ENCODE assay signal across 1 cellular context in the genomic region with DNA sequence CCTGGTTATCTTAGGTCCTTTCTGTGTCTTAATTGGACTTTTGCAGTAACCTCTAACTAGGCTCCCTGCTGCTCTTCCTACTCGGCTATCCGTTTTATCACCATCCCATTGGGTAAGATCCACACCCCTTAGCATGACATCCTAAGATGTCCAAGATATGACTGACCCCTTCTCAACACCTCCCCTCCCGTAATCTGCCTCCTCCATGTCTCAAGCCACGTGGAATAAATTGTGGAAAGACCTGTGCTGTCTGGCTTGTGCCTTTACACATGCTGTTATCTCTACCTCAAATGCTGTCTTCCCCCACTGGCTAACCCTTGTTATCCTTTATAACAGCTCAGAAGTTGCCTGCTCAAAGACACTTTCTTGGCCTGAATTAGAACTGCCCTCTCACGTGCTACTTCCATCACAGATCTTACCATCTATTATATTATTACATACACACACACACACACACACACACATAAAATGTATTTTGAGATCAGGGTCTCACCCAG.
A peak's percentile ranks its signal among the peaks of the same experiment; 100 is the strongest.
TF ChIP-seq lines count a peak whose summit lies in the region.

No MANE protein-coding gene starts in this region.

TF ChIP-seq in K562, 482 proteins besides CTCF, POLR2A, EP300 and RAD21 (continued from another document and continues in another):
- TF ChIP-seq, protein P1, sequence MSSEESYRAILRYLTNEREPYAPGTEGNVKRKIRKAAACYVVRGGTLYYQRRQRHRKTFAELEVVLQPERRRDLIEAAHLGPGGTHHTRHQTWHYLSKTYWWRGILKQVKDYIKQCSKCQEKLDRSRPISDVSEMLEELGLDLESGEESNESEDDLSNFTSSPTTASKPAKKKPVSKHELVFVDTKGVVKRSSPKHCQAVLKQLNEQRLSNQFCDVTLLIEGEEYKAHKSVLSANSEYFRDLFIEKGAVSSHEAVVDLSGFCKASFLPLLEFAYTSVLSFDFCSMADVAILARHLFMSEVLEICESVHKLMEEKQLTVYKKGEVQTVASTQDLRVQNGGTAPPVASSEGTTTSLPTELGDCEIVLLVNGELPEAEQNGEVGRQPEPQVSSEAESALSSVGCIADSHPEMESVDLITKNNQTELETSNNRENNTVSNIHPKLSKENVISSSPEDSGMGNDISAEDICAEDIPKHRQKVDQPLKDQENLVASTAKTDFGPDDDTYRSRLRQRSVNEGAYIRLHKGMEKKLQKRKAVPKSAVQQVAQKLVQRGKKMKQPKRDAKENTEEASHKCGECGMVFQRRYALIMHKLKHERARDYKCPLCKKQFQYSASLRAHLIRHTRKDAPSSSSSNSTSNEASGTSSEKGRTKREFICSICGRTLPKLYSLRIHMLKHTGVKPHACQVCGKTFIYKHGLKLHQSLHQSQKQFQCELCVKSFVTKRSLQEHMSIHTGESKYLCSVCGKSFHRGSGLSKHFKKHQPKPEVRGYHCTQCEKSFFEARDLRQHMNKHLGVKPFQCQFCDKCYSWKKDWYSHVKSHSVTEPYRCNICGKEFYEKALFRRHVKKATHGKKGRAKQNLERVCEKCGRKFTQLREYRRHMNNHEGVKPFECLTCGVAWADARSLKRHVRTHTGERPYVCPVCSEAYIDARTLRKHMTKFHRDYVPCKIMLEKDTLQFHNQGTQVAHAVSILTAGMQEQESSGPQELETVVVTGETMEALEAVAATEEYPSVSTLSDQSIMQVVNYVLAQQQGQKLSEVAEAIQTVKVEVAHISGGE (CRISPR knock-in tag; IDR thresholded peaks at IDR 0.05), result peak in 1 of 3 experiments; percentile 44; a peak in 2 of 6 replicates
- TF ChIP-seq, protein P2, sequence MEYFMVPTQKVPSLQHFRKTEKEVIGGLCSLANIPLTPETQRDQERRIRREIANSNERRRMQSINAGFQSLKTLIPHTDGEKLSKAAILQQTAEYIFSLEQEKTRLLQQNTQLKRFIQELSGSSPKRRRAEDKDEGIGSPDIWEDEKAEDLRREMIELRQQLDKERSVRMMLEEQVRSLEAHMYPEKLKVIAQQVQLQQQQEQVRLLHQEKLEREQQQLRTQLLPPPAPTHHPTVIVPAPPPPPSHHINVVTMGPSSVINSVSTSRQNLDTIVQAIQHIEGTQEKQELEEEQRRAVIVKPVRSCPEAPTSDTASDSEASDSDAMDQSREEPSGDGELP (CRISPR knock-in tag; IDR thresholded peaks at IDR 0.05; ENCODE audit: borderline replicate concordance), result peak; percentile 59; the same call in 1 of the 2 replicates
- TF ChIP-seq FOXJ3 (CRISPR knock-in tag; IDR thresholded peaks at IDR 0.05) (no peak), CBFA2T2 (conservative IDR thresholded peaks at IDR 0.05) (peak; percentile 95), SMAD4 (CRISPR knock-in tag; conservative IDR thresholded peaks at IDR 0.05) (peak; percentile 87), SIN3A (IDR thresholded peaks at IDR 0.05; ENCODE audit: borderline replicate concordance in 2 of 2, control insufficient read depth in 1 of 2, low read depth in 2 of 2, low read length in 2 of 2) (peak in 1 of 2 experiments; percentile 34; a peak in 1 of 4 replicates), NEUROD1 (IDR thresholded peaks at IDR 0.05; ENCODE audit: borderline replicate concordance, low read depth, low read length, partially characterized antibody) (peak; percentile 19), MXI1 (IDR thresholded peaks at IDR 0.05; ENCODE audit: low read depth, low read length) (peak; percentile 79), L3MBTL2 (IDR thresholded peaks at IDR 0.05) (peak; percentile 85), SOX6 (IDR thresholded peaks at IDR 0.05) (peak; percentile 73), SP1 (CRISPR knock-in tag; IDR thresholded peaks at IDR 0.05) (no peak), CBX3 (IDR thresholded peaks at IDR 0.05; ENCODE audit: borderline replicate concordance in 1 of 2, low read length in 2 of 2) (peak in 1 of 2 experiments; percentile 75; a peak in 1 of 3 replicates), HNRNPL (IDR thresholded peaks at IDR 0.05; ENCODE audit: low read depth, low read length) (no peak), EHMT2 (IDR thresholded peaks at IDR 0.05) (peak; percentile 74), TEAD4 (IDR thresholded peaks at IDR 0.05; ENCODE audit: low read length) (peak; percentile 92), TEAD4 (CRISPR knock-in tag; IDR thresholded peaks at IDR 0.05; ENCODE audit: borderline replicate concordance) (no peak), ARHGAP35 (IDR thresholded peaks at IDR 0.05; ENCODE audit: partially characterized antibody) (no peak), POLR2AphosphoS2 (IDR thresholded peaks at IDR 0.05; ENCODE audit: low read length) (peak; percentile 59; the same call in 1 of the 2 replicates), HLTF (IDR thresholded peaks at IDR 0.05) (peak; percentile 83), TBL1XR1 (IDR thresholded peaks at IDR 0.05; ENCODE audit: low read length in 2 of 2) (peak in 1 of 2 experiments; percentile 74; a peak in 2 of 4 replicates), CREM (IDR thresholded peaks at IDR 0.05; ENCODE audit: low read depth) (peak; percentile 74), NFE2 (IDR thresholded peaks at IDR 0.05; ENCODE audit: low read depth) (peak; percentile 38; the same call in 1 of the 2 replicates), BHLHE40 (IDR thresholded peaks at IDR 0.05; ENCODE audit: low read length) (peak; percentile 94), TAF9B (IDR thresholded peaks at IDR 0.05; ENCODE audit: partially characterized antibody) (peak; percentile 46), ARNT (IDR thresholded peaks at IDR 0.05) (peak; percentile 60 to 70; a peak in 2 of 4 replicates), E2F3 (CRISPR knock-in tag; IDR thresholded peaks at IDR 0.05) (no peak), GATAD2B (IDR thresholded peaks at IDR 0.05; ENCODE audit: borderline replicate concordance) (peak; percentile 56; the same call in 1 of the 2 replicates), TAL1 (IDR thresholded peaks at IDR 0.05) (peak; percentile 92), TCF3 (CRISPR knock-in tag; IDR thresholded peaks at IDR 0.05) (peak; percentile 92), DPF2 (IDR thresholded peaks at IDR 0.05) (peak; percentile 93), CBFA2T3 (IDR thresholded peaks at IDR 0.05) (peak; percentile 98), HDAC3 (IDR thresholded peaks at IDR 0.05; ENCODE audit: borderline replicate concordance, partially characterized antibody) (peak; percentile 81), MAFG (tag; conservative IDR thresholded peaks at IDR 0.05) (0 out of 2 replicates have a peak, but pooled peaks have one; percentile 5), MAFK (IDR thresholded peaks at IDR 0.05; ENCODE audit: low read length) (no peak), KDM5B (IDR thresholded peaks at IDR 0.05; ENCODE audit: insufficient replicate concordance, low read depth, low read length) (no peak), FOXK2 (conservative IDR thresholded peaks at IDR 0.05 in 1 of 2, IDR thresholded peaks at IDR 0.05 in 1 of 2; ENCODE audit: low read depth in 2 of 2) (peak; percentile 87 to 90)
- TF ChIP-seq, protein P3, sequence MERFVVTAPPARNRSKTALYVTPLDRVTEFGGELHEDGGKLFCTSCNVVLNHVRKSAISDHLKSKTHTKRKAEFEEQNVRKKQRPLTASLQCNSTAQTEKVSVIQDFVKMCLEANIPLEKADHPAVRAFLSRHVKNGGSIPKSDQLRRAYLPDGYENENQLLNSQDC (CRISPR knock-in tag; IDR thresholded peaks at IDR 0.05), result no peak
- TF ChIP-seq, protein P4, sequence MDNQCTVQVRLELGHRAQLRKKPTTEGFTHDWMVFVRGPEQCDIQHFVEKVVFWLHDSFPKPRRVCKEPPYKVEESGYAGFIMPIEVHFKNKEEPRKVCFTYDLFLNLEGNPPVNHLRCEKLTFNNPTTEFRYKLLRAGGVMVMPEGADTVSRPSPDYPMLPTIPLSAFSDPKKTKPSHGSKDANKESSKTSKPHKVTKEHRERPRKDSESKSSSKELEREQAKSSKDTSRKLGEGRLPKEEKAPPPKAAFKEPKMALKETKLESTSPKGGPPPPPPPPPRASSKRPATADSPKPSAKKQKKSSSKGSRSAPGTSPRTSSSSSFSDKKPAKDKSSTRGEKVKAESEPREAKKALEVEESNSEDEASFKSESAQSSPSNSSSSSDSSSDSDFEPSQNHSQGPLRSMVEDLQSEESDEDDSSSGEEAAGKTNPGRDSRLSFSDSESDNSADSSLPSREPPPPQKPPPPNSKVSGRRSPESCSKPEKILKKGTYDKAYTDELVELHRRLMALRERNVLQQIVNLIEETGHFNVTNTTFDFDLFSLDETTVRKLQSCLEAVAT (IDR thresholded peaks at IDR 0.05), result no peak
- TF ChIP-seq, protein P5, sequence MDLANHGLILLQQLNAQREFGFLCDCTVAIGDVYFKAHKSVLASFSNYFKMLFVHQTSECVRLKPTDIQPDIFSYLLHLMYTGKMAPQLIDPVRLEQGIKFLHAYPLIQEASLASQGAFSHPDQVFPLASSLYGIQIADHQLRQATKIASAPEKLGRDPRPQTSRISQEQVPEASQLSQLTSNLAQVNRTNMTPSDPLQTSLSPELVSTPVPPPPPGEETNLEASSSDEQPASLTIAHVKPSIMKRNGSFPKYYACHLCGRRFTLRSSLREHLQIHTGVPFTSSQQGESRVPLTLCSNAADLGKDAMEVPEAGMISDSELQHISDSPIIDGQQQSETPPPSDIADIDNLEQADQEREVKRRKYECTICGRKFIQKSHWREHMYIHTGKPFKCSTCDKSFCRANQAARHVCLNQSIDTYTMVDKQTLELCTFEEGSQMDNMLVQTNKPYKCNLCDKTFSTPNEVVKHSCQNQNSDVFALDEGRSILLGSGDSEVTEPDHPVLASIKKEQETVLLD (IDR thresholded peaks at IDR 0.05), result peak; percentile 63
- TF ChIP-seq, protein P6, sequence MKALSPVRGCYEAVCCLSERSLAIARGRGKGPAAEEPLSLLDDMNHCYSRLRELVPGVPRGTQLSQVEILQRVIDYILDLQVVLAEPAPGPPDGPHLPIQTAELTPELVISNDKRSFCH (CRISPR knock-in tag; IDR thresholded peaks at IDR 0.05), result no peak
- TF ChIP-seq, protein P6 (tag; IDR thresholded peaks at IDR 0.05), result 0 out of 2 replicates have a peak, but pooled peaks have one; percentile 46
- TF ChIP-seq, protein P7, sequence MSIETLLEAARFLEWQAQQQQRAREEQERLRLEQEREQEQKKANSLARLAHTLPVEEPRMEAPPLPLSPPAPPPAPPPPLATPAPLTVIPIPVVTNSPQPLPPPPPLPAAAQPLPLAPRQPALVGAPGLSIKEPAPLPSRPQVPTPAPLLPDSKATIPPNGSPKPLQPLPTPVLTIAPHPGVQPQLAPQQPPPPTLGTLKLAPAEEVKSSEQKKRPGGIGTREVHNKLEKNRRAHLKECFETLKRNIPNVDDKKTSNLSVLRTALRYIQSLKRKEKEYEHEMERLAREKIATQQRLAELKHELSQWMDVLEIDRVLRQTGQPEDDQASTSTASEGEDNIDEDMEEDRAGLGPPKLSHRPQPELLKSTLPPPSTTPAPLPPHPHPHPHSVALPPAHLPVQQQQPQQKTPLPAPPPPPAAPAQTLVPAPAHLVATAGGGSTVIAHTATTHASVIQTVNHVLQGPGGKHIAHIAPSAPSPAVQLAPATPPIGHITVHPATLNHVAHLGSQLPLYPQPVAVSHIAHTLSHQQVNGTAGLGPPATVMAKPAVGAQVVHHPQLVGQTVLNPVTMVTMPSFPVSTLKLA (conservative IDR thresholded peaks at IDR 0.05), result peak; percentile 96 to 98
- TF ChIP-seq, protein P8, sequence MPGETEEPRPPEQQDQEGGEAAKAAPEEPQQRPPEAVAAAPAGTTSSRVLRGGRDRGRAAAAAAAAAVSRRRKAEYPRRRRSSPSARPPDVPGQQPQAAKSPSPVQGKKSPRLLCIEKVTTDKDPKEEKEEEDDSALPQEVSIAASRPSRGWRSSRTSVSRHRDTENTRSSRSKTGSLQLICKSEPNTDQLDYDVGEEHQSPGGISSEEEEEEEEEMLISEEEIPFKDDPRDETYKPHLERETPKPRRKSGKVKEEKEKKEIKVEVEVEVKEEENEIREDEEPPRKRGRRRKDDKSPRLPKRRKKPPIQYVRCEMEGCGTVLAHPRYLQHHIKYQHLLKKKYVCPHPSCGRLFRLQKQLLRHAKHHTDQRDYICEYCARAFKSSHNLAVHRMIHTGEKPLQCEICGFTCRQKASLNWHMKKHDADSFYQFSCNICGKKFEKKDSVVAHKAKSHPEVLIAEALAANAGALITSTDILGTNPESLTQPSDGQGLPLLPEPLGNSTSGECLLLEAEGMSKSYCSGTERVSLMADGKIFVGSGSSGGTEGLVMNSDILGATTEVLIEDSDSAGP (CRISPR knock-in tag; IDR thresholded peaks at IDR 0.05), result no peak
- TF ChIP-seq, protein P9, sequence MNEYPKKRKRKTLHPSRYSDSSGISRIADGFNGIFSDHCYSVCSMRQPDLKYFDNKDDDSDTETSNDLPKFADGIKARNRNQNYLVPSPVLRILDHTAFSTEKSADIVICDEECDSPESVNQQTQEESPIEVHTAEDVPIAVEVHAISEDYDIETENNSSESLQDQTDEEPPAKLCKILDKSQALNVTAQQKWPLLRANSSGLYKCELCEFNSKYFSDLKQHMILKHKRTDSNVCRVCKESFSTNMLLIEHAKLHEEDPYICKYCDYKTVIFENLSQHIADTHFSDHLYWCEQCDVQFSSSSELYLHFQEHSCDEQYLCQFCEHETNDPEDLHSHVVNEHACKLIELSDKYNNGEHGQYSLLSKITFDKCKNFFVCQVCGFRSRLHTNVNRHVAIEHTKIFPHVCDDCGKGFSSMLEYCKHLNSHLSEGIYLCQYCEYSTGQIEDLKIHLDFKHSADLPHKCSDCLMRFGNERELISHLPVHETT (CRISPR knock-in tag; conservative IDR thresholded peaks at IDR 0.05 in 1 of 2, IDR thresholded peaks at IDR 0.05 in 1 of 2), result 0 out of 4 replicates have a peak, but pooled peaks of 1 of the 2 experiments have one; percentile 27
- TF ChIP-seq, protein P10, sequence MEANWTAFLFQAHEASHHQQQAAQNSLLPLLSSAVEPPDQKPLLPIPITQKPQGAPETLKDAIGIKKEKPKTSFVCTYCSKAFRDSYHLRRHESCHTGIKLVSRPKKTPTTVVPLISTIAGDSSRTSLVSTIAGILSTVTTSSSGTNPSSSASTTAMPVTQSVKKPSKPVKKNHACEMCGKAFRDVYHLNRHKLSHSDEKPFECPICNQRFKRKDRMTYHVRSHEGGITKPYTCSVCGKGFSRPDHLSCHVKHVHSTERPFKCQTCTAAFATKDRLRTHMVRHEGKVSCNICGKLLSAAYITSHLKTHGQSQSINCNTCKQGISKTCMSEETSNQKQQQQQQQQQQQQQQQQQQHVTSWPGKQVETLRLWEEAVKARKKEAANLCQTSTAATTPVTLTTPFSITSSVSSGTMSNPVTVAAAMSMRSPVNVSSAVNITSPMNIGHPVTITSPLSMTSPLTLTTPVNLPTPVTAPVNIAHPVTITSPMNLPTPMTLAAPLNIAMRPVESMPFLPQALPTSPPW (CRISPR knock-in tag; IDR thresholded peaks at IDR 0.05), result peak; percentile 71
- TF ChIP-seq, protein P11, sequence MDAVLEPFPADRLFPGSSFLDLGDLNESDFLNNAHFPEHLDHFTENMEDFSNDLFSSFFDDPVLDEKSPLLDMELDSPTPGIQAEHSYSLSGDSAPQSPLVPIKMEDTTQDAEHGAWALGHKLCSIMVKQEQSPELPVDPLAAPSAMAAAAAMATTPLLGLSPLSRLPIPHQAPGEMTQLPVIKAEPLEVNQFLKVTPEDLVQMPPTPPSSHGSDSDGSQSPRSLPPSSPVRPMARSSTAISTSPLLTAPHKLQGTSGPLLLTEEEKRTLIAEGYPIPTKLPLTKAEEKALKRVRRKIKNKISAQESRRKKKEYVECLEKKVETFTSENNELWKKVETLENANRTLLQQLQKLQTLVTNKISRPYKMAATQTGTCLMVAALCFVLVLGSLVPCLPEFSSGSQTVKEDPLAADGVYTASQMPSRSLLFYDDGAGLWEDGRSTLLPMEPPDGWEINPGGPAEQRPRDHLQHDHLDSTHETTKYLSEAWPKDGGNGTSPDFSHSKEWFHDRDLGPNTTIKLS (IDR thresholded peaks at IDR 0.05; ENCODE audit: borderline replicate concordance, low read depth), result peak; percentile 70; the same call in 1 of the 2 replicates
